In genomic region chr1:113809651-113810602, GRCh38 we compare ENCODE assay signal across 8 cellular contexts. TPM values are rescaled to one million over a fixed set of nuclear protein-coding genes. Genes with fewer than 3 reads are reported as not detected.
DNase-seq lines count a peak whose midpoint lies in the region; ATAC-seq and TF ChIP-seq lines count a peak whose summit lies in the region.

No MANE protein-coding gene starts in this region.

- peak overlapping the region; percentile 58 for H3K27ac Mint-ChIP-seq in activated CD4-positive, alpha-beta T cell treated with anti-CD3 and anti-CD28 coated beads for 36 hours
- H3K27ac Mint-ChIP-seq in T-helper 17 cell = peak overlapping the region; percentile 98
- no peak overlapping the region for H3K27ac Mint-ChIP-seq in stimulated activated naive B cell treated with anti-CD40 and anti-IgM and Interleukin-4, amounts not matched to agents 10 μg/mL and 1 μg/mL and 100 μg/mL, for 72 hours

- H3K4me3 Mint-ChIP-seq in activated CD4-positive, alpha-beta T cell treated with anti-CD3 and anti-CD28 coated beads for 36 hours = peak overlapping the region; percentile 97
- H3K4me3 Mint-ChIP-seq in T-helper 17 cell = peak overlapping the region; percentile 84
- peak overlapping the region; percentile 93 to 99 for H3K4me3 Mint-ChIP-seq in stimulated activated naive B cell treated with anti-CD40 and anti-IgM and Interleukin-4, amounts not matched to agents 10 μg/mL and 1 μg/mL and 100 μg/mL, for 72 hours

- peak overlapping the region; percentile 70 to 83 for H3K4me3 ChIP-seq in foreskin fibroblast (ENCODE audit: low read depth in 1 of 2, low read length in 2 of 2)

- intact Hi-C loops in activated CD4-positive, alpha-beta T cell treated with anti-CD3 and anti-CD28 coated beads for 36 hours (cut with DNase I, micrococcal nuclease) = loop anchor here (1.0 to 10.0 kb wide), 9 partner anchors 26 to 1093 kb away; partner anchors contain the start of genes SLC16A1 (in 2 of the 2), BCAS2 (in 1 of the 2), MAGI3 (in 1 of the 2) and NRAS (in 1 of the 2)

- H3K4me1 Mint-ChIP-seq in activated CD4-positive, alpha-beta T cell treated with anti-CD3 and anti-CD28 coated beads for 36 hours = peaks cover 50% of the 10 kb centered on the region
- H3K4me1 Mint-ChIP-seq in T-helper 17 cell = peaks cover 40% of the 10 kb centered on the region
- peaks cover 14 to 36% of the 10 kb centered on the region in 2 donors for H3K4me1 Mint-ChIP-seq in stimulated activated naive B cell treated with anti-CD40 and anti-IgM and Interleukin-4, amounts not matched to agents 10 μg/mL and 1 μg/mL and 100 μg/mL, for 72 hours

- H3K9me3 ChIP-seq in T-helper 17 cell (ENCODE audit: control insufficient read depth, low read length, poor library complexity, severe bottlenecking) = no peaks in the 10 kb centered on the region

- peaks cover 30% of the 10 kb centered on the region for H3K36me3 Mint-ChIP-seq in activated CD4-positive, alpha-beta T cell treated with anti-CD3 and anti-CD28 coated beads for 36 hours (ENCODE audit: low read depth)
- H3K36me3 Mint-ChIP-seq in T-helper 17 cell (ENCODE audit: low read depth) = peaks cover 4% of the 10 kb centered on the region
- peaks cover 11 to 23% of the 10 kb centered on the region in 2 donors for H3K36me3 Mint-ChIP-seq in stimulated activated naive B cell treated with anti-CD40 and anti-IgM and Interleukin-4, amounts not matched to agents 10 μg/mL and 1 μg/mL and 100 μg/mL, for 72 hours

- no peak for DNase-seq in activated CD4-positive, alpha-beta T cell treated with anti-CD3 and anti-CD28 coated beads for 36 hours
- DNase-seq in activated CD4-positive, alpha-beta T cell treated with anti-CD3 and anti-CD28 coated beads, Interleukin-2, amount 50 U/mL, for 1 hour = no peak
- no peak for DNase-seq in T-helper 17 cell
- DNase-seq in foreskin fibroblast = no peak
- DNase-seq in stimulated activated naive B cell treated with anti-CD40 and anti-IgM and Interleukin-4, amounts not matched to agents 10 μg/mL and 1 μg/mL and 100 μg/mL, for 72 hours = no peak
- no peak for DNase-seq in DMS153 treated with DMSO at 0.1 percent for 48 hours (lab: John Stamatoyannopoulos, UW; ENCODE audit: unreplicated experiment)
- no peak for DNase-seq in GF-D8 (lab: John Stamatoyannopoulos, UW)
- no peak for DNase-seq in SW 1271 (lab: John Stamatoyannopoulos, UW)

- no peak for ATAC-seq in activated CD4-positive, alpha-beta T cell treated with anti-CD3 and anti-CD28 coated beads for 36 hours
- ATAC-seq in T-helper 17 cell = no peak
- ATAC-seq in stimulated activated naive B cell treated with anti-CD40 and anti-IgM and Interleukin-4, amounts not matched to agents 10 μg/mL and 1 μg/mL and 100 μg/mL, for 72 hours (replicated peaks) = no peak

- no peaks in the 10 kb centered on the region for H3K9me3 Mint-ChIP-seq in activated CD4-positive, alpha-beta T cell treated with anti-CD3 and anti-CD28 coated beads for 36 hours (ENCODE audit: low read depth)
- H3K9me3 Mint-ChIP-seq in stimulated activated naive B cell treated with anti-CD40 and anti-IgM and Interleukin-4, amounts not matched to agents 10 μg/mL and 1 μg/mL and 100 μg/mL, for 72 hours = no peaks in the 10 kb centered on the region

- H3K27me3 Mint-ChIP-seq in activated CD4-positive, alpha-beta T cell treated with anti-CD3 and anti-CD28 coated beads for 36 hours = no peaks in the 10 kb centered on the region
- H3K27me3 Mint-ChIP-seq in T-helper 17 cell = no peaks in the 10 kb centered on the region
- H3K27me3 Mint-ChIP-seq in stimulated activated naive B cell treated with anti-CD40 and anti-IgM and Interleukin-4, amounts not matched to agents 10 μg/mL and 1 μg/mL and 100 μg/mL, for 72 hours = no peaks in the 10 kb centered on the region

- POLR2A ChIA-PET in activated CD4-positive, alpha-beta T cell treated with anti-CD3 and anti-CD28 coated beads for 36 hours (lab: Charles Lee) = no interaction called here

- TF ChIP-seq CTCF in foreskin fibroblast (IDR thresholded peaks at IDR 0.05; ENCODE audit: low read depth, low read length) = no peak

- CTCF ChIA-PET in activated CD4-positive, alpha-beta T cell treated with anti-CD3 and anti-CD28 coated beads for 36 hours (lab: Charles Lee) = no interaction called here

RNA-seq across cellular contexts. Expression of gene RSBN1, which starts 2.3 kb away (rescaled TPM):
- total RNA-seq in activated CD4-positive, alpha-beta T cell treated with anti-CD3 and anti-CD28 coated beads for 36 hours = 10 to 100 TPM; 22.1 to 24.3 TPM
- total RNA-seq in T-helper 17 cell = 10 to 100 TPM; 40.1 to 45.8 TPM

RNA-seq across cellular contexts. Expression of gene PHTF1, which starts 50.6 kb away (rescaled TPM):
- 10 to 100 TPM; 11.3 to 12.2 TPM for total RNA-seq in activated CD4-positive, alpha-beta T cell treated with anti-CD3 and anti-CD28 coated beads for 36 hours
- 10 to 100 TPM; 14.7 to 17.9 TPM for total RNA-seq in T-helper 17 cell
